Comparison of ENCODE assay signal across 8 cellular contexts in the genomic region with DNA sequence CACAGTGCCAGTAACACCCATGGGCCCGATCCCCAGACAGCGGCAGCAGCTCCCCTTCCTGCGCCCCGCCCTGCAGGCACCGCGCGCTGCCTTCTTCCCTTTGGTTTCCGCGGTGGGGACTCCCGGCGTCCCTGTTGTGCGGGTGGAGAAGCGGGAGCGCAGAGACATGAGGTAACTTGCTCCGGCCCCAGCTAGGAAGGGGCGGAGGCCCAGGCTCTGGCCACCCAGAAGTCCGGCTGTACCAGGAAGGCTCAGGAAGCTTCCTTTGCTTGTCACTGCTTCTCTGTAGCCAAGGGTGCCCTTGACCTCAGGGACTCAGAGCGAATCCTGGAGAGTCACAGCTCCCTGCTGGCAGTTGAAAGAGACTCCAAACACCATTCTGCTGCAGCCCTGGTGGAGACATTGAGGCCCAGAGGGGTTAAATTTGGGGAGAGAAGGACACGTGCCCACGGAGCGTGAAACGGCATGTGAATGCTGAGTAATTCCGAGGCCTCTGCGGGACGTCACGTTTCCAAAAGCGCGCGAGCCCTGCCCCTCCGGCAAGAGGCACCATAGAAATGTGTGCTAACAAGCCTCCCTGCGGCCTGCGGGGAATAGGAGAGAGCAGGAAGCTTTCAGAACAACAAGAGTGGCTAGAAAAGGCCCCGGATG. TPM values are rescaled to one million over a fixed set of nuclear protein-coding genes. Genes with fewer than 3 reads are reported as not detected.
DNase-seq lines count a peak whose midpoint lies in the region; ATAC-seq and TF ChIP-seq lines count a peak whose summit lies in the region.

No MANE protein-coding gene starts in this region.

- H3K18ac ChIP-seq in neuronal stem cell (ENCODE audit: low read length) = peak overlapping the region; percentile 24

- H3K4me2 ChIP-seq in BLaER1 treated with 17β-estradiol and CSF1 and Interleukin-3, amounts not matched to agents 10 nM and 100 nM = peak overlapping the region; percentile 75 to 93 (median 84)
- no peak overlapping the region for H3K4me2 ChIP-seq in neuronal stem cell (ENCODE audit: insufficient read depth, low read length, poor library complexity, severe bottlenecking)

- H3K36me3 ChIP-seq in BLaER1 treated with 17β-estradiol and CSF1 and Interleukin-3, amounts not matched to agents 10 nM and 100 nM = no peaks in the 10 kb centered on the region
- H3K36me3 ChIP-seq in neuronal stem cell (replicated peaks in 1 of 2; ENCODE audit: control insufficient read depth in 2 of 2, insufficient read depth in 2 of 2, low read length in 2 of 2) (peaks cover 0 to 2% of the 10 kb centered on the region in 2 donors), aorta (ENCODE audit: control insufficient read depth in 1 of 2, insufficient read depth in 2 of 2, low read length in 1 of 2) (no peaks in the 10 kb centered on the region)

- H3K36me3 Mint-ChIP-seq in activated B cell treated with CpG ODN at 0.5 μM for 24 hours (ENCODE audit: low read depth) = no peaks in the 10 kb centered on the region
- no peaks in the 10 kb centered on the region for H3K36me3 Mint-ChIP-seq in osteocyte (ENCODE audit: unreplicated experiment)

- peak overlapping the region; percentile 60 for H2AK5ac ChIP-seq in neuronal stem cell (ENCODE audit: low read depth, low read length)

- POLR2A ChIA-PET in activated B cell treated with CpG ODN at 0.5 μM for 24 hours (lab: Charles Lee) = no interaction called here

- no peak overlapping the region for H3K4ac ChIP-seq in neuronal stem cell (ENCODE audit: low read length)

- peak overlapping the region; percentile 84 for H2BK5ac ChIP-seq in neuronal stem cell (ENCODE audit: low read length)

- ATAC-seq in activated B cell treated with CpG ODN at 0.5 μM for 24 hours (ENCODE audit: low read depth) = peak; percentile 25
- ATAC-seq in esophagus mucosa = peak; percentile 71
- peak; percentile 76 for ATAC-seq in aorta (ENCODE audit: low FRiP score)

- peaks cover 20 to 37% (median 25%) of the 10 kb centered on the region in 10 experiments for H3K4me1 ChIP-seq in BLaER1 treated with 17β-estradiol and CSF1 and Interleukin-3, amounts not matched to agents 10 nM and 100 nM
- H3K4me1 ChIP-seq in neuronal stem cell (ENCODE audit: control insufficient read depth in 2 of 2, insufficient read depth in 1 of 2, low read depth in 1 of 2, low read length in 2 of 2) (peaks cover 9 to 16% of the 10 kb centered on the region in 2 donors), aorta (ENCODE audit: control insufficient read depth in 1 of 2, insufficient read depth in 2 of 2, low read length in 2 of 2) (no peaks in the 10 kb centered on the region)

- H3K27ac ChIP-seq in BLaER1 treated with 17β-estradiol and CSF1 and Interleukin-3, amounts not matched to agents 10 nM and 100 nM = peak overlapping the region in 7 of 11 experiments; percentile 7 to 48 (median 29); a peak in 8 of 22 replicates
- H3K27ac ChIP-seq in neuronal stem cell (replicated peaks; ENCODE audit: low read length) (no peak overlapping the region), aorta (ENCODE audit: low read depth in 1 of 2, low read length in 2 of 2) (no peak overlapping the region)

- CTCF ChIA-PET in activated B cell treated with CpG ODN at 0.5 μM for 24 hours (lab: Charles Lee) = no interaction called here

- DNase-seq in activated B cell treated with CpG ODN at 0.5 μM for 24 hours (no peak), neuronal stem cell (ENCODE audit: low spot score) (no peak), aorta (peak; percentile 80 to 89), osteocyte (ENCODE audit: extremely low spot score, unreplicated experiment) (no peak), A172 (ENCODE audit: low spot score) (no peak), SK-N-DZ (ENCODE audit: low spot score) (no peak)

- TF ChIP-seq CTCF in activated B cell treated with CpG ODN at 0.5 μM for 24 hours (IDR thresholded peaks at IDR 0.05) (no peak), osteocyte (IDR thresholded peaks at IDR 0.05) (no peak)

- peak overlapping the region; percentile 92 for H2AFZ ChIP-seq in neuronal stem cell (ENCODE audit: low read length)

- no peaks in the 10 kb centered on the region for H4K20me1 ChIP-seq in BLaER1 treated with 17β-estradiol and CSF1 and Interleukin-3, amounts not matched to agents 10 nM and 100 nM

- peak overlapping the region in 10 of 11 experiments; percentile 14 to 59 (median 46); a peak in 18 of 22 replicates for H3K9ac ChIP-seq in BLaER1 treated with 17β-estradiol and CSF1 and Interleukin-3, amounts not matched to agents 10 nM and 100 nM
- H3K9ac ChIP-seq in neuronal stem cell (ENCODE audit: low read depth, low read length, poor library complexity) = no peak overlapping the region

- H3K27me3 Mint-ChIP-seq in activated B cell treated with CpG ODN at 0.5 μM for 24 hours (no peaks in the 10 kb centered on the region), osteocyte (ENCODE audit: unreplicated experiment) (no peaks in the 10 kb centered on the region)

- H4K91ac ChIP-seq in neuronal stem cell (ENCODE audit: low read depth, low read length, poor library complexity) = no peak overlapping the region

- peak overlapping the region; percentile 2 to 56 (median 31); a peak in 15 of 20 replicates for H3K4me3 ChIP-seq in BLaER1 treated with 17β-estradiol and CSF1 and Interleukin-3, amounts not matched to agents 10 nM and 100 nM
- H3K4me3 ChIP-seq in neuronal stem cell (ENCODE audit: low read length in 2 of 2) (no peak overlapping the region), aorta (ENCODE audit: low read length in 2 of 2) (no peak overlapping the region)

- peak overlapping the region; percentile 14 for H2BK15ac ChIP-seq in neuronal stem cell (ENCODE audit: low read length)

- H3K9me3 Mint-ChIP-seq in activated B cell treated with CpG ODN at 0.5 μM for 24 hours (no peaks in the 10 kb centered on the region), osteocyte (ENCODE audit: unreplicated experiment) (no peaks in the 10 kb centered on the region)

- H3K27me3 ChIP-seq in BLaER1 treated with 17β-estradiol and CSF1 and Interleukin-3, amounts not matched to agents 10 nM and 100 nM = no peaks in the 10 kb centered on the region
- H3K27me3 ChIP-seq in neuronal stem cell (ENCODE audit: control insufficient read depth in 3 of 3, insufficient read depth in 3 of 3, low read depth in 1 of 3, low read length in 3 of 3) (peaks cover 0 to 4% (median 0%) of the 10 kb centered on the region in 3 experiments), aorta (ENCODE audit: control insufficient read depth in 1 of 2, insufficient read depth in 2 of 2, low read length in 1 of 2) (no peaks in the 10 kb centered on the region)

- H4K8ac ChIP-seq in neuronal stem cell (ENCODE audit: low read depth, low read length) = no peak overlapping the region

- peak overlapping the region; percentile 16 for H2BK120ac ChIP-seq in neuronal stem cell (ENCODE audit: low read depth, low read length)

- H3K23ac ChIP-seq in neuronal stem cell (ENCODE audit: low read depth, low read length, poor library complexity) = peak overlapping the region; percentile 28

- intact Hi-C loops in activated B cell treated with CpG ODN at 0.5 μM for 24 hours (cut with micrococcal nuclease) = no loop called here
- intact Hi-C loops in aorta (cut with DNase I) = no loop called here

- H3K4me3 Mint-ChIP-seq in activated B cell treated with CpG ODN at 0.5 μM for 24 hours = peak overlapping the region; percentile 70
- no peak overlapping the region for H3K4me3 Mint-ChIP-seq in osteocyte (ENCODE audit: unreplicated experiment)

- H3K4me1 Mint-ChIP-seq in activated B cell treated with CpG ODN at 0.5 μM for 24 hours (peaks cover 10% of the 10 kb centered on the region), osteocyte (ENCODE audit: unreplicated experiment) (peaks cover 8% of the 10 kb centered on the region)

- no peak overlapping the region for H3K14ac ChIP-seq in neuronal stem cell (ENCODE audit: low read length)

- no peak overlapping the region for H2BK12ac ChIP-seq in neuronal stem cell (ENCODE audit: low read length)

- H3K27ac Mint-ChIP-seq in activated B cell treated with CpG ODN at 0.5 μM for 24 hours (no peak overlapping the region), osteocyte (ENCODE audit: unreplicated experiment) (no peak overlapping the region)

- H3K9me3 ChIP-seq in BLaER1 treated with 17β-estradiol and CSF1 and Interleukin-3, amounts not matched to agents 10 nM and 100 nM (replicated peaks in 1 of 11) = no peaks in the 10 kb centered on the region
- H3K9me3 ChIP-seq in neuronal stem cell (replicated peaks in 1 of 2; ENCODE audit: control insufficient read depth in 2 of 2, insufficient read depth in 1 of 2, low read depth in 1 of 2, low read length in 2 of 2) = peaks cover 0 to 3% of the 10 kb centered on the region in 2 donors
- no peaks in the 10 kb centered on the region for H3K9me3 ChIP-seq in aorta (ENCODE audit: control insufficient read depth, low read length)

- H3K79me1 ChIP-seq in neuronal stem cell (ENCODE audit: low read depth, low read length) = no peaks in the 10 kb centered on the region

- WGBS in neuronal stem cell (ENCODE audit: extremely low coverage in 2 of 2, insufficient read length in 2 of 2, insufficient replicate concordance in 1 of 2), 2 donors = no CpG with 5 or more reads among the region's 33 CpGs
- 19 to 23% methylated on average over 32 to 33 of the region's 33 CpGs for WGBS in aorta, 2 donors

RNA-seq across cellular contexts. Expression of gene ADCY3, which starts 6.7 kb away (rescaled TPM):
- 99.9 and 126 TPM in 2 replicates for total RNA-seq in activated B cell treated with CpG ODN at 0.5 μM for 24 hours
- total RNA-seq in esophagus mucosa = 20.1 TPM
- 31.1 TPM for polyA plus RNA-seq in neuronal stem cell (2013, experiment 1 of 2)
- polyA plus RNA-seq in neuronal stem cell (2013, experiment 2 of 2) = 29.1 TPM
- total RNA-seq in aorta = 100 to 1,000 TPM; 109 to 144 TPM
- 10 to 100 TPM in 1 of 2 donors, 1 to 10 TPM in 1; 7.6 to 50.7 TPM for polyA plus RNA-seq in aorta
- total RNA-seq in osteocyte = 99.9 and 118 TPM in 2 replicates
- total RNA-seq in A172 (2014; rRNA removed; shearing (Covaris generic)) = 28.5 and 36.8 TPM in 2 replicates
- 21.3 and 27.5 TPM in 2 replicates for polyA plus RNA-seq in SK-N-DZ (2014; cell fraction: cytosol; rRNA removed)
- polyA plus RNA-seq in SK-N-DZ (2014; cell fraction: nucleus; rRNA removed) = 76.3 and 141 TPM in 2 replicates

RNA-seq across cellular contexts. Expression of gene DNAJC27, which starts 45.0 kb away (rescaled TPM):
- 9.0 and 9.7 TPM in 2 replicates for total RNA-seq in activated B cell treated with CpG ODN at 0.5 μM for 24 hours
- 2.2 TPM for total RNA-seq in esophagus mucosa
- 6.1 TPM for polyA plus RNA-seq in neuronal stem cell (2013, experiment 1 of 2)
- 5.5 TPM for polyA plus RNA-seq in neuronal stem cell (2013, experiment 2 of 2)
- total RNA-seq in aorta = 1 to 10 TPM; 6.7 to 7.3 TPM
- polyA plus RNA-seq in aorta = 1 to 10 TPM in 1 of 2 donors, under 1 TPM in 1; 0.75 to 2.5 TPM
- 7.0 and 7.3 TPM in 2 replicates for total RNA-seq in osteocyte
- total RNA-seq in A172 (2014; rRNA removed; shearing (Covaris generic)) = 3.2 and 3.8 TPM in 2 replicates
- polyA plus RNA-seq in SK-N-DZ (2014; cell fraction: cytosol; rRNA removed) = 2.1 and 2.3 TPM in 2 replicates
- 5.6 and 14.4 TPM in 2 replicates for polyA plus RNA-seq in SK-N-DZ (2014; cell fraction: nucleus; rRNA removed)

Comparison
In these comparisons a context has a peak if more than half of its experiments do, and no peak if none do; other contexts are left out.
1. H3K27ac ChIP-seq: peak in BLaER1 treated with 17β-estradiol and CSF1 and Interleukin-3, amounts not matched to agents 10 nM and 100 nM (7 of 11); none in neuronal stem cell (single experiment) and aorta (0 of 2).
2. H3K4me3 ChIP-seq: peak in BLaER1 treated with 17β-estradiol and CSF1 and Interleukin-3, amounts not matched to agents 10 nM and 100 nM (10 of 10); none in neuronal stem cell (0 of 2) and aorta (0 of 2).
3. ATAC-seq: peak in every context shown above with its lines; median percentile 76 in aorta; 71 in esophagus mucosa; 25 in activated B cell treated with CpG ODN at 0.5 μM for 24 hours.
4. DNase-seq: peak in aorta (2 of 2); none in activated B cell treated with CpG ODN at 0.5 μM for 24 hours (single experiment), neuronal stem cell (single experiment), osteocyte (single experiment), A172 (single experiment) and SK-N-DZ (single experiment).